8 cellular contexts compared by ENCODE assay signal in genomic region chr2:17646096-17646554, GRCh38.
DNase-seq lines count a peak whose midpoint lies in the region; ATAC-seq and TF ChIP-seq lines count a peak whose summit lies in the region.

No MANE protein-coding gene starts in this region.

- no peak overlapping the region; the same call in 1 of the 2 replicates for H3K14ac ChIP-seq in IMR-90 (replicated peaks; ENCODE audit: low read depth, low read length)

- H3K9ac ChIP-seq in GM23248 (peak overlapping the region; percentile 71), IMR-90 (ENCODE audit: low read depth, low read length) (no peak overlapping the region)

- H3K9me2 ChIP-seq in GM23248 (ENCODE audit: insufficient read depth) = no peaks in the 10 kb centered on the region

- no peak overlapping the region for H2BK5ac ChIP-seq in IMR-90 (ENCODE audit: low read depth, low read length, poor library complexity, severe bottlenecking)

- no peak overlapping the region for H2AK9ac ChIP-seq in IMR-90 (replicated peaks; ENCODE audit: low read depth, low read length, poor library complexity)

- H3K23ac ChIP-seq in IMR-90 (ENCODE audit: low read depth, low read length) = no peak overlapping the region

- peak overlapping the region; percentile 22; the same call in 1 of the 2 replicates for H2BK20ac ChIP-seq in IMR-90 (ENCODE audit: low read depth, low read length)

- no peaks in the 10 kb centered on the region for H3K79me2 ChIP-seq in GM23248 (ENCODE audit: insufficient read depth)

- TF ChIP-seq RAD21 in IMR-90 (IDR thresholded peaks at IDR 0.05; ENCODE audit: low read length) = peak; percentile 59

- H2AFZ ChIP-seq in GM23248 (peak overlapping the region; percentile 65), IMR-90 (replicated peaks; ENCODE audit: low read length, poor library complexity) (no peak overlapping the region)

- DNase-seq in NK-92 treated with Interleukin-12 subunit alpha and Interleukin-12 subunit beta, amount 100 ng/mL, for 24 hours (lab: John Stamatoyannopoulos, UW) = peak; percentile 9
- no peak for DNase-seq in NK-92 (lab: John Stamatoyannopoulos, UW; ENCODE audit: unreplicated experiment)
- peak; percentile 86 for DNase-seq in GM23248
- DNase-seq in IMR-90 = peak; percentile 88
- DNase-seq in OCI-M1 (lab: John Stamatoyannopoulos, UW) = peak; percentile 86
- DNase-seq in adrenal gland = peak; percentile 56 to 86 (median 76)
- DNase-seq in left ventricle myocardium superior = no peak
- no peak for DNase-seq in sciatic nerve (ENCODE audit: low spot score)

- H2BK120ac ChIP-seq in IMR-90 (ENCODE audit: low read depth, low read length) = no peak overlapping the region

- no peak overlapping the region for H2BK15ac ChIP-seq in IMR-90 (ENCODE audit: low read depth, low read length)

- H3K9me1 ChIP-seq in IMR-90 (ENCODE audit: insufficient read depth, low read length) = peaks cover 24% of the 10 kb centered on the region

- no peak overlapping the region for H3K18ac ChIP-seq in IMR-90 (ENCODE audit: low read depth, low read length)

- H4K20me1 ChIP-seq in GM23248 (ENCODE audit: insufficient read depth) = no peaks in the 10 kb centered on the region
- no peaks in the 10 kb centered on the region for H4K20me1 ChIP-seq in IMR-90 (ENCODE audit: insufficient read depth, low read length)

- H3K27me3 ChIP-seq in GM23248 (replicated peaks; ENCODE audit: insufficient read depth) (no peaks in the 10 kb centered on the region), IMR-90 (ENCODE audit: control insufficient read depth, insufficient read depth, low read length) (no peaks in the 10 kb centered on the region), adrenal gland (no peaks in the 10 kb centered on the region)

- peak; percentile 76 for ATAC-seq in IMR-90 (ENCODE audit: low read depth)
- ATAC-seq in left ventricle myocardium superior = peak; percentile 76
- ATAC-seq in sciatic nerve = peak; percentile 66

- in situ Hi-C loops in GM23248 (cut with MboI) (no loop called here), IMR-90 (cut with MboI; ENCODE audit: low sequenced_read_pairs) (no loop called here)

- H3K4me1 ChIP-seq in GM23248 (ENCODE audit: insufficient read depth) (peaks cover 42% of the 10 kb centered on the region), IMR-90 (ENCODE audit: control insufficient read depth, insufficient read depth, low read length) (peaks cover 21% of the 10 kb centered on the region), adrenal gland (replicated peaks in 1 of 2) (peaks cover 11 to 21% of the 10 kb centered on the region in 2 donors)

- intact Hi-C loops in IMR-90 (cut with micrococcal nuclease) = loop anchor here (2.0 kb wide), 2 partner anchors 25 to 107 kb away; no protein-coding TSS in a partner anchor
- intact Hi-C loops in adrenal gland (cut with DNase I) = no loop called here
- intact Hi-C loops in left ventricle myocardium superior (cut with micrococcal nuclease) = no loop called here
- intact Hi-C loops in sciatic nerve (cut with DNase I) = no loop called here

- H3K79me1 ChIP-seq in IMR-90 (ENCODE audit: low read depth in 1 of 2, low read length in 2 of 2) = no peaks in the 10 kb centered on the region

- no peak overlapping the region for H2AK5ac ChIP-seq in IMR-90 (ENCODE audit: low read depth, low read length)

- H3K56ac ChIP-seq in IMR-90 (ENCODE audit: extremely low read depth, insufficient read depth, low read length) = no peak overlapping the region

- TF ChIP-seq POLR2A in IMR-90 (IDR thresholded peaks at IDR 0.05; ENCODE audit: low read depth, low read length) (no peak), adrenal gland (IDR thresholded peaks at IDR 0.05) (no peak)

- H3K4ac ChIP-seq in IMR-90 (ENCODE audit: low read depth, low read length) = no peak overlapping the region

- POLR2A ChIA-PET in IMR-90 (lab: Charles Lee; ENCODE audit: unreplicated experiment) = interaction anchor here (1.4 kb wide), 1 partner anchor 10 kb away, joined by 6 read pairs; no protein-coding TSS in a partner anchor

- H3K4me2 ChIP-seq in GM23248 (ENCODE audit: unreplicated experiment) (peak overlapping the region; percentile 64), IMR-90 (ENCODE audit: low read depth, low read length) (peak overlapping the region; percentile 37; the same call in 1 of the 2 replicates)

- H4K91ac ChIP-seq in IMR-90 (ENCODE audit: insufficient read depth, low read depth, low read length) = no peak overlapping the region

- TF ChIP-seq CTCF in IMR-90 (conservative IDR thresholded peaks at IDR 0.05; ENCODE audit: low read depth, low read length) (peak; percentile 91), adrenal gland (IDR thresholded peaks at IDR 0.05) (peak; percentile 81 to 96 (median 90))

- H4K5ac ChIP-seq in IMR-90 (ENCODE audit: low read depth, low read length) = no peak overlapping the region

- 0 out of 4 replicates have a peak overlapping the region, but pooled peaks of 1 of the 2 experiments have one; percentile 7 for H4K8ac ChIP-seq in IMR-90 (ENCODE audit: low read depth in 2 of 2, low read length in 2 of 2)

- H3K4me3 ChIP-seq in GM23248 (no peak overlapping the region), IMR-90 (ENCODE audit: insufficient read depth, low read depth, low read length) (no peak overlapping the region), adrenal gland (no peak overlapping the region)

- H3K36me3 ChIP-seq in GM23248 (ENCODE audit: low read depth) (no peaks in the 10 kb centered on the region), IMR-90 (ENCODE audit: control insufficient read depth, insufficient read depth, low read length) (no peaks in the 10 kb centered on the region), adrenal gland (replicated peaks in 1 of 2) (no peaks in the 10 kb centered on the region)

- BruUV-seq in IMR-90 (replicated peaks; lab: Mats Ljungman, UMichigan) = no TSS peak

- no peaks in the 10 kb centered on the region for H3K9me3 ChIP-seq in GM23248 (ENCODE audit: low read depth)
- H3K9me3 ChIP-seq in IMR-90 (ENCODE audit: control insufficient read depth, insufficient read depth, low read length) = no peaks in the 10 kb centered on the region
- H3K9me3 ChIP-seq in adrenal gland (replicated peaks in 1 of 3) = no peaks in the 10 kb centered on the region

- peaks cover 28% of the 10 kb centered on the region for H3F3A ChIP-seq in GM23248 (ENCODE audit: insufficient read depth)

- WGBS in GM23248 (ENCODE audit: low coverage in 1 of 2, low lambda C conversion rate in 2 of 2, missing lambda C conversion rate in 2 of 2), 2 experiments = 2% methylated on average over 3 of the region's 3 CpGs
- WGBS in IMR-90 (ENCODE audit: extremely low coverage in 2 of 2, insufficient read length in 1 of 2), 2 experiments = no CpG with 5 or more reads among the region's 3 CpGs
- WGBS in adrenal gland, 4 donors = 0 to 1% (median 1%) methylated on average over 3 of the region's 3 CpGs

- dilution Hi-C loops in IMR-90 (cut with HindIII; ENCODE audit: low sequenced_read_pairs, unreplicated experiment) = no loop called here

- CTCF ChIA-PET in IMR-90 (lab: Yijun Ruan, JAX) = interaction anchor here (0.6 to 2.6 kb wide), 11 partner anchors 9 to 109 kb away, joined by 3 to 27 read pairs (median 4); no protein-coding TSS in a partner anchor

- H3K27ac ChIP-seq in GM23248 = peak overlapping the region; percentile 88
- no peak overlapping the region for H3K27ac ChIP-seq in IMR-90 (ENCODE audit: insufficient read depth, low read length)
- peak overlapping the region in 1 of 5 donors; percentile 79 for H3K27ac ChIP-seq in adrenal gland

TF ChIP-seq in IMR-90, 13 proteins besides CTCF, POLR2A, EP300 and RAD21:
- TF ChIP-seq FOS (IDR thresholded peaks at IDR 0.05; ENCODE audit: low read depth, low read length) (peak; percentile 45; the same call in 1 of the 2 replicates), RFX5 (IDR thresholded peaks at IDR 0.05; ENCODE audit: low read depth, low read length) (peak; percentile 21; the same call in 1 of the 2 replicates), NFE2L2 (IDR thresholded peaks at IDR 0.05; ENCODE audit: low read depth, low read length) (no peak), RCOR1 (IDR thresholded peaks at IDR 0.05; ENCODE audit: insufficient replicate concordance, low read length) (no peak), MAFK (IDR thresholded peaks at IDR 0.05; ENCODE audit: low read depth, low read length) (no peak), BHLHE40 (IDR thresholded peaks at IDR 0.05; ENCODE audit: low read depth, low read length) (no peak), CHD1 (IDR thresholded peaks at IDR 0.05; ENCODE audit: low read depth, low read length) (no peak), CEBPB (IDR thresholded peaks at IDR 0.05; ENCODE audit: low read depth, low read length) (peak; percentile 94), SMC3 (IDR thresholded peaks at IDR 0.05; ENCODE audit: low read depth, low read length) (peak; percentile 67), MXI1 (IDR thresholded peaks at IDR 0.05; ENCODE audit: borderline replicate concordance, low read depth, low read length) (no peak), MAZ (IDR thresholded peaks at IDR 0.05; ENCODE audit: borderline replicate concordance, low read depth, low read length) (no peak)
- TF ChIP-seq, protein P1, sequence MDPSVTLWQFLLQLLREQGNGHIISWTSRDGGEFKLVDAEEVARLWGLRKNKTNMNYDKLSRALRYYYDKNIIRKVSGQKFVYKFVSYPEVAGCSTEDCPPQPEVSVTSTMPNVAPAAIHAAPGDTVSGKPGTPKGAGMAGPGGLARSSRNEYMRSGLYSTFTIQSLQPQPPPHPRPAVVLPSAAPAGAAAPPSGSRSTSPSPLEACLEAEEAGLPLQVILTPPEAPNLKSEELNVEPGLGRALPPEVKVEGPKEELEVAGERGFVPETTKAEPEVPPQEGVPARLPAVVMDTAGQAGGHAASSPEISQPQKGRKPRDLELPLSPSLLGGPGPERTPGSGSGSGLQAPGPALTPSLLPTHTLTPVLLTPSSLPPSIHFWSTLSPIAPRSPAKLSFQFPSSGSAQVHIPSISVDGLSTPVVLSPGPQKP (IDR thresholded peaks at IDR 0.05; ENCODE audit: borderline replicate concordance, low read depth, low read length) = no peak
- TF ChIP-seq, protein P2, sequence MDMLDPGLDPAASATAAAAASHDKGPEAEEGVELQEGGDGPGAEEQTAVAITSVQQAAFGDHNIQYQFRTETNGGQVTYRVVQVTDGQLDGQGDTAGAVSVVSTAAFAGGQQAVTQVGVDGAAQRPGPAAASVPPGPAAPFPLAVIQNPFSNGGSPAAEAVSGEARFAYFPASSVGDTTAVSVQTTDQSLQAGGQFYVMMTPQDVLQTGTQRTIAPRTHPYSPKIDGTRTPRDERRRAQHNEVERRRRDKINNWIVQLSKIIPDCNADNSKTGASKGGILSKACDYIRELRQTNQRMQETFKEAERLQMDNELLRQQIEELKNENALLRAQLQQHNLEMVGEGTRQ (IDR thresholded peaks at IDR 0.05; ENCODE audit: low read depth, low read length) = no peak

Comparison
In these comparisons a context has a peak if more than half of its experiments do, and no peak if none do; other contexts are left out.
1. DNase-seq: peak in NK-92 treated with Interleukin-12 subunit alpha and Interleukin-12 subunit beta, amount 100 ng/mL, for 24 hours (single experiment), GM23248 (single experiment), IMR-90 (single experiment), OCI-M1 (single experiment) and adrenal gland (7 of 7); none in NK-92 (single experiment), left ventricle myocardium superior (single experiment) and sciatic nerve (single experiment).
2. Peak in every context shown above with its lines, with median percentiles within 50 percentile points of each other: ATAC-seq.